In genomic region chr13:97307882-97308624, GRCh38 we compare ENCODE assay signal across 9 cellular contexts.
DNase-seq lines count a peak whose midpoint lies in the region; ATAC-seq and TF ChIP-seq lines count a peak whose summit lies in the region.
"Had no signal": no experiment of that assay in that cellular context is flagged by ENCODE, and none has a peak within 500 bp of the region (broad histone marks: within the 10 kb centered on the region; RNA-seq: fewer than 3 reads in every experiment).

No MANE protein-coding gene starts in this region.

- H3K27me3 ChIP-seq in testis, result no peaks in the 10 kb centered on the region

- no peak for TF ChIP-seq CTCF in testis (IDR thresholded peaks at IDR 0.05)

- no peak overlapping the region for H3K27ac ChIP-seq in testis

- no peaks in the 10 kb centered on the region for H3K27me3 Mint-ChIP-seq in activated CD4-positive, alpha-beta memory T cell treated with anti-CD3 and anti-CD28 coated beads, Interleukin-2, amount 10 ng/mL, durations not matched to agents 7 days and 5 days
- H3K27me3 Mint-ChIP-seq: activated B cell treated with CpG ODN at 0.5 μM for 24 hours had no signal

- intact Hi-C loops in testis (cut with DNase I; ENCODE audit: low total_unique reads), result no loop called here

- DNase-seq in NCI-H1092 treated with DMSO at 0.1 percent for 48 hours (lab: John Stamatoyannopoulos, UW) (peak; percentile 51), cerebellar cortex (ENCODE audit: low spot score) (peak; percentile 55), left lobe of liver (ENCODE audit: low spot score) (peak; percentile 55), testis (peak; percentile 70)
- no peak for DNase-seq in activated CD4-positive, alpha-beta memory T cell treated with anti-CD3 and anti-CD28 coated beads, Interleukin-2, amount 10 ng/mL, durations not matched to agents 7 days and 5 days
- no peak for DNase-seq in stimulated activated CD4-positive, alpha-beta T cell treated with anti-CD3 and anti-CD28 coated beads, Interleukin-12 subunit alpha, Interleukin-12 subunit beta, amount 100 ng/mL, for 4 hours
- no peak for DNase-seq in activated CD4-positive, alpha-beta T cell treated with anti-CD3 and anti-CD28 coated beads, Interleukin-2, amount 50 U/mL, for 4 hours
- DNase-seq: activated B cell treated with CpG ODN at 0.5 μM for 24 hours, KG1 had no signal

- no peak for TF ChIP-seq POLR2A in testis (IDR thresholded peaks at IDR 0.05)

- no peaks in the 10 kb centered on the region for H3K36me3 ChIP-seq in testis (ENCODE audit: low read depth, missing control alignments)

- H3K27ac Mint-ChIP-seq in activated CD4-positive, alpha-beta memory T cell treated with anti-CD3 and anti-CD28 coated beads, Interleukin-2, amount 10 ng/mL, durations not matched to agents 7 days and 5 days, result no peak overlapping the region
- H3K27ac Mint-ChIP-seq: activated B cell treated with CpG ODN at 0.5 μM for 24 hours had no signal

- peaks cover 5% of the 10 kb centered on the region for H3K36me3 Mint-ChIP-seq in activated CD4-positive, alpha-beta memory T cell treated with anti-CD3 and anti-CD28 coated beads, Interleukin-2, amount 10 ng/mL, durations not matched to agents 7 days and 5 days (ENCODE audit: low read depth)

- no peak overlapping the region for H3K4me3 Mint-ChIP-seq in activated CD4-positive, alpha-beta memory T cell treated with anti-CD3 and anti-CD28 coated beads, Interleukin-2, amount 10 ng/mL, durations not matched to agents 7 days and 5 days
- H3K4me3 Mint-ChIP-seq: activated B cell treated with CpG ODN at 0.5 μM for 24 hours had no signal

- H3K4me3 ChIP-seq in testis, result no peak overlapping the region

- H3K4me1 ChIP-seq in testis, result peaks cover 17% of the 10 kb centered on the region

- CTCF ChIA-PET in activated CD4-positive, alpha-beta memory T cell treated with anti-CD3 and anti-CD28 coated beads, Interleukin-2, amount 10 ng/mL, durations not matched to agents 7 days and 5 days (lab: Charles Lee), result no interaction called here

- peak; percentile 74 for ATAC-seq in left lobe of liver

- H3K9me3 Mint-ChIP-seq in activated CD4-positive, alpha-beta memory T cell treated with anti-CD3 and anti-CD28 coated beads, Interleukin-2, amount 10 ng/mL, durations not matched to agents 7 days and 5 days, result no peaks in the 10 kb centered on the region
- H3K9me3 Mint-ChIP-seq: activated B cell treated with CpG ODN at 0.5 μM for 24 hours had no signal

- POLR2A ChIA-PET in activated CD4-positive, alpha-beta memory T cell treated with anti-CD3 and anti-CD28 coated beads, Interleukin-2, amount 10 ng/mL, durations not matched to agents 7 days and 5 days (lab: Charles Lee), result no interaction called here

- WGBS in testis, 2 donors, result 33 to 52% methylated on average over 3 of the region's 3 CpGs

- no peaks in the 10 kb centered on the region for H3K4me1 Mint-ChIP-seq in activated CD4-positive, alpha-beta memory T cell treated with anti-CD3 and anti-CD28 coated beads, Interleukin-2, amount 10 ng/mL, durations not matched to agents 7 days and 5 days

- no peaks in the 10 kb centered on the region for H3K9me3 ChIP-seq in testis

Comparison
In these comparisons a context has a peak if more than half of its experiments do, and no peak if none do; other contexts are left out.
1. DNase-seq: peak in NCI-H1092 treated with DMSO at 0.1 percent for 48 hours (single experiment), cerebellar cortex (single experiment), left lobe of liver (single experiment) and testis (single experiment); none in activated CD4-positive, alpha-beta memory T cell treated with anti-CD3 and anti-CD28 coated beads, Interleukin-2, amount 10 ng/mL, durations not matched to agents 7 days and 5 days (single experiment), stimulated activated CD4-positive, alpha-beta T cell treated with anti-CD3 and anti-CD28 coated beads, Interleukin-12 subunit alpha, Interleukin-12 subunit beta, amount 100 ng/mL, for 4 hours (single experiment) and activated CD4-positive, alpha-beta T cell treated with anti-CD3 and anti-CD28 coated beads, Interleukin-2, amount 50 U/mL, for 4 hours (0 of 2).